9 cellular contexts compared by ENCODE assay signal in the genomic region with DNA sequence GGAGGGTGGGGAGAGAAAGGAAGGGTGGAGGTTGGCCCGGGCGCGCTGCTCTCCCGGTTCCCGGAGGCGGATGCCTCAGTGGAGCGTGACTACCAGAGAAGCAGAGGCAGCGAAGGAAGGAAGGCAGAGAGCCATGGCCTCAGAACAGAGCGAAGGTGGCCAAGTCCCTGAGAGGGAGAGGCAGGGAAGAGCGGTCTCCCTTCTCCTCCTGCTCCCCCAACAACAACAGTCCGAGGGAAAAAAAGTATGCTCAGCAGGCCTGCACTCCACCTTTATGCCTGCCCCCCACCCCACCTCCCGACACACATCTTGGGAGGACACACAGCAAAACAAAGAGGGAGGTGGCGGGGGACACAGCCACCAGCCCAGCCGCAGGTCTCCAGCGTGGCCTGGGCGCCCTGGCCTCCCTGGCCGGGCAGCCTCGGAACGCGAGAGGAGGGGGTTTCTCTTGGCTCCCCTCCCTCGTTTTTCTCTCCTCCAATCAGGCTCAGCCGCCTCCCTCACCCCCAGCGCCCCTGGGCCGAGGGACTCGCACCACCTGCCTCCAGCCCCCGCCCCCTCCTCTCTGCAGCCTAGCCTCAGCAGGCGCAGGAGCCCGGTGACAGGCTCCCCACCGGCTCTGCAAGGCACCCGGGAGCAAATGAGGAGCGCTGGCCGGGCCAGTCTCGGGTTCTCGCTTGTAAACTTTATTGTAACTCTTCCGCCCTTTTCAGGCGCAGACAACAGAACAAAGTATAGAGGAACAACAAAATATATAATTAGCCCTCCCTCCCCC. TPM values are rescaled to one million over a fixed set of nuclear protein-coding genes. Genes with fewer than 3 reads are reported as not detected.
A peak's percentile ranks its signal among the peaks of the same experiment; 100 is the strongest.
DNase-seq lines count a peak whose midpoint lies in the region; ATAC-seq and TF ChIP-seq lines count a peak whose summit lies in the region.
"Had no signal": no experiment of that assay in that cellular context is flagged by ENCODE, and none has a peak within 500 bp of the region (broad histone marks: within the 10 kb centered on the region; RNA-seq: fewer than 3 reads in every experiment).

No MANE protein-coding gene starts in this region.

- H3K4me1 Mint-ChIP-seq in Caco-2 (ENCODE audit: low read depth, unreplicated experiment) (peaks cover 31% of the 10 kb centered on the region), naive B cell (peaks cover 43 to 50% (median 47%) of the 10 kb centered on the region in 3 donors)
- peaks cover 38% of the 10 kb centered on the region for H3K4me1 Mint-ChIP-seq in activated CD8-positive, alpha-beta T cell treated with anti-CD3 and anti-CD28 coated beads, Interleukin-2, amount 10 ng/mL, durations not matched to agents 7 days and 5 days (ENCODE audit: low read depth)

- H3K36me3 Mint-ChIP-seq in Caco-2 (ENCODE audit: insufficient read depth, unreplicated experiment) = peaks cover 15% of the 10 kb centered on the region
- H3K36me3 Mint-ChIP-seq in activated CD8-positive, alpha-beta T cell treated with anti-CD3 and anti-CD28 coated beads, Interleukin-2, amount 10 ng/mL, durations not matched to agents 7 days and 5 days (ENCODE audit: low read depth) = peaks cover 3% of the 10 kb centered on the region
- peaks cover 0 to 8% of the 10 kb centered on the region in 2 donors for H3K36me3 Mint-ChIP-seq in naive B cell

- H3K4me1 ChIP-seq in Caco-2 (peaks cover 9% of the 10 kb centered on the region), Karpas-422 (ENCODE audit: low read length) (peaks cover 45% of the 10 kb centered on the region)

- H3K9me3 ChIP-seq in Caco-2 (no peaks in the 10 kb centered on the region), Karpas-422 (ENCODE audit: low read length) (no peaks in the 10 kb centered on the region)

- H3K27ac ChIP-seq in Karpas-422 (ENCODE audit: low read length) (peak overlapping the region; percentile 82), caudate nucleus (ENCODE audit: low read depth, low read length) (no peak overlapping the region)
- H3K27ac ChIP-seq: HL-60 had no signal

- ATAC-seq in activated CD8-positive, alpha-beta T cell treated with anti-CD3 and anti-CD28 coated beads, Interleukin-2, amount 10 ng/mL, durations not matched to agents 7 days and 5 days = no peak
- ATAC-seq in naive B cell (ENCODE audit: low read depth in 2 of 2) (no peak), HG02840 (IDR thresholded peaks at IDR 0.05; ENCODE audit: low FRiP score, unreplicated experiment) (no peak)

- H3K4me2 ChIP-seq in Karpas-422 (ENCODE audit: low read depth, low read length, poor library complexity, severe bottlenecking) = peak overlapping the region; percentile 98

- peak in 1 of 2 experiments; percentile 1 for TF ChIP-seq CTCF in Caco-2 (IDR thresholded peaks at IDR 0.05; ENCODE audit: insufficient read depth in 1 of 2, low read depth in 1 of 2, low read length in 1 of 2, severe bottlenecking in 1 of 2, unreplicated experiment in 1 of 2)

- H3K27me3 ChIP-seq in Caco-2 (replicated peaks; ENCODE audit: control insufficient read depth, insufficient read depth, low read length) (peaks cover 7% of the 10 kb centered on the region), Karpas-422 (ENCODE audit: low read length) (no peaks in the 10 kb centered on the region)

- H3K4me3 ChIP-seq in Caco-2 (ENCODE audit: low read depth, low read length) = peak overlapping the region; percentile 70
- peak overlapping the region; percentile 82 for H3K4me3 ChIP-seq in Karpas-422 (ENCODE audit: low read length)

- H3K36me3 ChIP-seq in Caco-2 (ENCODE audit: control insufficient read depth, insufficient read depth, low read length) = no peaks in the 10 kb centered on the region
- H3K36me3 ChIP-seq in Karpas-422 (ENCODE audit: insufficient read depth, low read length) = no peaks in the 10 kb centered on the region

- CTCF ChIA-PET in Caco-2 (lab: Charles Lee) = interaction anchor here (1.3 kb wide), 1 partner anchor 260 kb away, joined by 13 read pairs; no protein-coding TSS in a partner anchor
- CTCF ChIA-PET in activated CD8-positive, alpha-beta T cell treated with anti-CD3 and anti-CD28 coated beads, Interleukin-2, amount 10 ng/mL, durations not matched to agents 7 days and 5 days (lab: Charles Lee) = interaction anchor here (1.3 to 1.4 kb wide), 2 partner anchors 14 to 19 kb away, joined by 11 to 14 read pairs; a partner anchor contains a TSS

- H3K4me3 Mint-ChIP-seq in Caco-2 (ENCODE audit: unreplicated experiment) (peak overlapping the region; percentile 86), naive B cell (peak overlapping the region; percentile 92 to 98 (median 96))
- H3K4me3 Mint-ChIP-seq in activated CD8-positive, alpha-beta T cell treated with anti-CD3 and anti-CD28 coated beads, Interleukin-2, amount 10 ng/mL, durations not matched to agents 7 days and 5 days = peak overlapping the region; percentile 89

- no peaks in the 10 kb centered on the region for H3K9me2 ChIP-seq in Karpas-422 (replicated peaks; ENCODE audit: insufficient read depth, low read length)

- DNase-seq in Caco-2 (peak; percentile 81 to 88), Karpas-422 (peak; percentile 77), naive B cell (no peak), caudate nucleus (lab: John Stamatoyannopoulos, UW) (no peak), nucleus accumbens (lab: John Stamatoyannopoulos, UW) (no peak), CD1c-positive myeloid dendritic cell (ENCODE audit: extremely low spot score) (no peak)
- no peak for DNase-seq in activated CD8-positive, alpha-beta T cell treated with anti-CD3 and anti-CD28 coated beads, Interleukin-2, amount 10 ng/mL, durations not matched to agents 7 days and 5 days

- H3K27me3 Mint-ChIP-seq in Caco-2 (ENCODE audit: insufficient read depth, unreplicated experiment) = peaks cover 35% of the 10 kb centered on the region
- H3K27me3 Mint-ChIP-seq in activated CD8-positive, alpha-beta T cell treated with anti-CD3 and anti-CD28 coated beads, Interleukin-2, amount 10 ng/mL, durations not matched to agents 7 days and 5 days (ENCODE audit: low read depth) = peaks cover 74% of the 10 kb centered on the region
- H3K27me3 Mint-ChIP-seq in naive B cell = peaks cover 69 to 89% (median 87%) of the 10 kb centered on the region in 3 donors

- H3K27ac Mint-ChIP-seq in Caco-2 (ENCODE audit: unreplicated experiment) = peak overlapping the region; percentile 72
- H3K27ac Mint-ChIP-seq in activated CD8-positive, alpha-beta T cell treated with anti-CD3 and anti-CD28 coated beads, Interleukin-2, amount 10 ng/mL, durations not matched to agents 7 days and 5 days = peak overlapping the region; percentile 60
- peak overlapping the region in 2 of 6 donors; percentile 71 to 78 for H3K27ac Mint-ChIP-seq in naive B cell

- H2AFZ ChIP-seq in Karpas-422 (ENCODE audit: low read length) = peak overlapping the region; percentile 48; the same call in 1 of the 2 replicates

- H3K9me3 Mint-ChIP-seq in Caco-2 (ENCODE audit: unreplicated experiment) (no peaks in the 10 kb centered on the region), naive B cell (peaks cover 0 to 2% (median 0%) of the 10 kb centered on the region in 7 donors)
- H3K9me3 Mint-ChIP-seq in activated CD8-positive, alpha-beta T cell treated with anti-CD3 and anti-CD28 coated beads, Interleukin-2, amount 10 ng/mL, durations not matched to agents 7 days and 5 days (ENCODE audit: insufficient read depth) = no peaks in the 10 kb centered on the region

- no TSS peak for BruUV-seq in Caco-2 (replicated peaks; lab: Mats Ljungman, UMichigan)

- no peaks in the 10 kb centered on the region for H4K20me1 ChIP-seq in Karpas-422 (ENCODE audit: insufficient read depth, low read depth, low read length)

- POLR2A ChIA-PET in Caco-2 (lab: Charles Lee) = no interaction called here
- POLR2A ChIA-PET in activated CD8-positive, alpha-beta T cell treated with anti-CD3 and anti-CD28 coated beads, Interleukin-2, amount 10 ng/mL, durations not matched to agents 7 days and 5 days (lab: Charles Lee) = no interaction called here

- intact Hi-C loops in Caco-2 (cut with micrococcal nuclease; ENCODE audit: unreplicated experiment) = loop anchor here (2.0 kb wide), 1 partner anchor 459 kb away; no protein-coding TSS in a partner anchor

- H3K9ac ChIP-seq in Karpas-422 (ENCODE audit: low read length) = peak overlapping the region; percentile 92

- no peaks in the 10 kb centered on the region for H3K79me2 ChIP-seq in Karpas-422 (ENCODE audit: low read length)

RNA-seq across cellular contexts. Expression of a gene that starts 1.1 kb away (rescaled TPM):
- total RNA-seq in Caco-2 (2022) = 23.7 and 28.2 TPM in 2 replicates
- 9.7 and 12.1 TPM in 2 replicates for total RNA-seq in Karpas-422 (2014; rRNA removed; shearing (Covaris generic); ENCODE audit: low replicate concordance)
- total RNA-seq in activated CD8-positive, alpha-beta T cell treated with anti-CD3 and anti-CD28 coated beads, Interleukin-2, amount 10 ng/mL, durations not matched to agents 7 days and 5 days = under 1 TPM; 0.87 to 0.91 TPM
- under 1 TPM in 2 of 6 donors, not detected in 4; 0.24 to 0.58 TPM for polyA plus RNA-seq in naive B cell (ENCODE audit: low read depth in 6 of 6)

RNA-seq across cellular contexts. Expression of a gene that starts 3.2 kb away (rescaled TPM):
- total RNA-seq in Caco-2 (2022) = 0.39 and 1.2 TPM in 2 replicates
- total RNA-seq in Karpas-422 (2014; rRNA removed; shearing (Covaris generic); ENCODE audit: low replicate concordance) = 4.2 TPM in 1 of 2 replicates, not detected in the other
- total RNA-seq in activated CD8-positive, alpha-beta T cell treated with anti-CD3 and anti-CD28 coated beads, Interleukin-2, amount 10 ng/mL, durations not matched to agents 7 days and 5 days = not detected
- polyA plus RNA-seq in naive B cell (ENCODE audit: low read depth in 6 of 6) = not detected

RNA-seq across cellular contexts. Expression of a gene that starts 7.1 kb away (rescaled TPM):
- 1.8 and 1.9 TPM in 2 replicates for total RNA-seq in Caco-2 (2022)
- 0.48 and 0.65 TPM in 2 replicates for total RNA-seq in Karpas-422 (2014; rRNA removed; shearing (Covaris generic); ENCODE audit: low replicate concordance)
- total RNA-seq in activated CD8-positive, alpha-beta T cell treated with anti-CD3 and anti-CD28 coated beads, Interleukin-2, amount 10 ng/mL, durations not matched to agents 7 days and 5 days = not detected
- not detected for polyA plus RNA-seq in naive B cell (ENCODE audit: low read depth in 6 of 6)

RNA-seq across cellular contexts. Expression of a gene that starts 14.3 kb away (rescaled TPM):
- 4.5 and 5.4 TPM in 2 replicates for total RNA-seq in Caco-2 (2022)
- 0.82 and 3.1 TPM in 2 replicates for total RNA-seq in Karpas-422 (2014; rRNA removed; shearing (Covaris generic); ENCODE audit: low replicate concordance)
- under 1 TPM; 0.37 to 0.65 TPM for total RNA-seq in activated CD8-positive, alpha-beta T cell treated with anti-CD3 and anti-CD28 coated beads, Interleukin-2, amount 10 ng/mL, durations not matched to agents 7 days and 5 days
- not detected for polyA plus RNA-seq in naive B cell (ENCODE audit: low read depth in 6 of 6)

RNA-seq across cellular contexts. Expression of a gene that starts 18.3 kb away (rescaled TPM):
- not detected in 2 replicates for total RNA-seq in Caco-2 (2022)
- total RNA-seq in Karpas-422 (2014; rRNA removed; shearing (Covaris generic); ENCODE audit: low replicate concordance) = not detected in 2 replicates
- total RNA-seq in activated CD8-positive, alpha-beta T cell treated with anti-CD3 and anti-CD28 coated beads, Interleukin-2, amount 10 ng/mL, durations not matched to agents 7 days and 5 days = not detected
- polyA plus RNA-seq in naive B cell (ENCODE audit: low read depth in 6 of 6) = not detected

Comparison
In these comparisons a context has a peak if more than half of its experiments do, and no peak if none do; other contexts are left out.
1. DNase-seq: peak in Caco-2 (2 of 2) and Karpas-422 (single experiment); none in activated CD8-positive, alpha-beta T cell treated with anti-CD3 and anti-CD28 coated beads, Interleukin-2, amount 10 ng/mL, durations not matched to agents 7 days and 5 days (single experiment), naive B cell (single experiment), caudate nucleus (0 of 61), nucleus accumbens (0 of 56) and CD1c-positive myeloid dendritic cell (single experiment).
2. Peak in every context shown above with its lines, with median percentiles within 50 percentile points of each other: H3K4me3 Mint-ChIP-seq.